Comparison of ENCODE assay signal across 16 cellular contexts in genomic region chr1:29517251-29518080, GRCh38.
"Had no signal": no experiment of that assay in that cellular context is flagged by ENCODE, and none has a peak within 500 bp of the region (broad histone marks: within the 10 kb centered on the region; RNA-seq: fewer than 3 reads in every experiment).

No MANE protein-coding gene starts in this region.

- DNase-seq: activated B cell treated with CpG ODN at 0.5 μM for 24 hours; activated CD4-positive, alpha-beta T cell treated with anti-CD3 and anti-CD28 coated beads, Interleukin-2, amount 10 ng/mL, durations not matched to agents 24 days and 14 days; activated naive CD4-positive, alpha-beta T cell treated with Interleukin-2 at 50 U/mL for 16 hours; activated naive CD8-positive, alpha-beta T cell treated with anti-CD3 and anti-CD28 coated beads, Interleukin-2, amount 50 U/mL, for 24 hours; effector CD4-positive, alpha-beta T cell; naive B cell; right cardiac atrium; stimulated activated naive CD4-positive, alpha-beta T cell treated with Interleukin-2 at 50 U/mL for 16 hours had no signal

- H3K4me3 ChIP-seq: gastroesophageal sphincter had no signal

- H3K4me3 Mint-ChIP-seq: activated B cell treated with CpG ODN at 0.5 μM for 24 hours; activated CD4-positive, alpha-beta T cell treated with anti-CD3 and anti-CD28 coated beads, Interleukin-2, amount 10 ng/mL, durations not matched to agents 24 days and 14 days; activated naive CD8-positive, alpha-beta T cell treated with anti-CD3 and anti-CD28 coated beads, Interleukin-2, amount 50 U/mL, for 24 hours; mesothelial cell of epicardium; naive B cell; T-helper 1 cell treated with Interleukin-12 subunit alpha and Interleukin-12 subunit beta and Interleukin-4 antibody, amounts not matched to agents 30 μg/mL and 1 μg/mL, for 36 hours had no signal

- H3K27ac ChIP-seq: epithelial cell of prostate, gastroesophageal sphincter, neutrophil had no signal

- FAIRE-seq: colon, urothelium cell line had no signal

- H3K9me3 Mint-ChIP-seq: activated B cell treated with CpG ODN at 0.5 μM for 24 hours; activated CD4-positive, alpha-beta T cell treated with anti-CD3 and anti-CD28 coated beads, Interleukin-2, amount 10 ng/mL, durations not matched to agents 24 days and 14 days; activated naive CD8-positive, alpha-beta T cell treated with anti-CD3 and anti-CD28 coated beads, Interleukin-2, amount 50 U/mL, for 24 hours; mesothelial cell of epicardium; T-helper 1 cell treated with Interleukin-12 subunit alpha and Interleukin-12 subunit beta and Interleukin-4 antibody, amounts not matched to agents 30 μg/mL and 1 μg/mL, for 36 hours had no signal

- H3K4me1 ChIP-seq: gastroesophageal sphincter had no signal

- H3K4me1 Mint-ChIP-seq: activated B cell treated with CpG ODN at 0.5 μM for 24 hours; activated CD4-positive, alpha-beta T cell treated with anti-CD3 and anti-CD28 coated beads, Interleukin-2, amount 10 ng/mL, durations not matched to agents 24 days and 14 days; activated naive CD8-positive, alpha-beta T cell treated with anti-CD3 and anti-CD28 coated beads, Interleukin-2, amount 50 U/mL, for 24 hours; mesothelial cell of epicardium; naive B cell had no signal

- H3K27me3 ChIP-seq: neutrophil had no signal

- H3K27ac Mint-ChIP-seq: activated B cell treated with CpG ODN at 0.5 μM for 24 hours; activated CD4-positive, alpha-beta T cell treated with anti-CD3 and anti-CD28 coated beads, Interleukin-2, amount 10 ng/mL, durations not matched to agents 24 days and 14 days; activated naive CD8-positive, alpha-beta T cell treated with anti-CD3 and anti-CD28 coated beads, Interleukin-2, amount 50 U/mL, for 24 hours; mesothelial cell of epicardium; progenitor cell of endocrine pancreas; T-helper 1 cell treated with Interleukin-12 subunit alpha and Interleukin-12 subunit beta and Interleukin-4 antibody, amounts not matched to agents 30 μg/mL and 1 μg/mL, for 36 hours had no signal

- H3K36me3 Mint-ChIP-seq: mesothelial cell of epicardium had no signal

- H3K27me3 Mint-ChIP-seq: activated CD4-positive, alpha-beta T cell treated with anti-CD3 and anti-CD28 coated beads, Interleukin-2, amount 10 ng/mL, durations not matched to agents 24 days and 14 days had no signal

- ATAC-seq: activated naive CD8-positive, alpha-beta T cell treated with anti-CD3 and anti-CD28 coated beads, Interleukin-2, amount 50 U/mL, for 24 hours; gastroesophageal sphincter; right cardiac atrium had no signal

- H3K9me3 ChIP-seq: gastroesophageal sphincter, neutrophil had no signal

- H3K36me3 ChIP-seq: gastroesophageal sphincter, neutrophil had no signal
